Comparison of ENCODE assay signal across 26 cellular contexts in genomic region chr6:6283747-6284146, GRCh38. TPM values are rescaled to one million over a fixed set of nuclear protein-coding genes. Genes with fewer than 3 reads are reported as not detected.
A peak's percentile ranks its signal among the peaks of the same experiment; 100 is the strongest.
DNase-seq lines count a peak whose midpoint lies in the region; ATAC-seq and TF ChIP-seq lines count a peak whose summit lies in the region.
"Had no signal": no experiment of that assay in that cellular context is flagged by ENCODE, and none has a peak within 500 bp of the region (broad histone marks: within the 10 kb centered on the region; RNA-seq: fewer than 3 reads in every experiment).

No MANE protein-coding gene starts in this region.

- TF ChIP-seq POLR2A in gastroesophageal sphincter (IDR thresholded peaks at IDR 0.05) (no peak), ovary (IDR thresholded peaks at IDR 0.05) (no peak)

- H3K9me3 Mint-ChIP-seq in naive B cell, result no peaks in the 10 kb centered on the region
- H3K9me3 Mint-ChIP-seq: CD8-positive, alpha-beta memory T cell had no signal

- peak; percentile 31 to 44 for ATAC-seq in naive B cell (ENCODE audit: low read depth in 2 of 2)
- no peak for ATAC-seq in gastroesophageal sphincter
- ATAC-seq: PC-3 had no signal

- no peak overlapping the region for H3K4me3 ChIP-seq in OCI-LY7 (ENCODE audit: low read depth, low read length, poor library complexity, severe bottlenecking)
- H3K4me3 ChIP-seq in gastroesophageal sphincter, result no peak overlapping the region
- no peak overlapping the region for H3K4me3 ChIP-seq in ovary

- no TSS peak for BruUV-seq in OCI-LY7 (replicated peaks; lab: Mats Ljungman, UMichigan)

- intact Hi-C loops in OCI-LY7 (cut with micrococcal nuclease; ENCODE audit: unreplicated experiment), result no loop called here
- intact Hi-C loops in ovary (cut with DNase I), result no loop called here

- H3K79me2 ChIP-seq in OCI-LY7 (ENCODE audit: insufficient read depth, low read depth, low read length), result no peaks in the 10 kb centered on the region

- CTCF ChIA-PET in OCI-LY7 (lab: Charles Lee; ENCODE audit: unreplicated experiment), result no interaction called here

- H3K27ac Mint-ChIP-seq in naive B cell, result peak overlapping the region in 2 of 6 donors; percentile 12 to 54
- H3K27ac Mint-ChIP-seq: CD8-positive, alpha-beta memory T cell had no signal

- H2AFZ ChIP-seq in OCI-LY7 (ENCODE audit: low read length), result peak overlapping the region; percentile 40; the same call in 1 of the 2 replicates

- peaks cover 13 to 19% (median 18%) of the 10 kb centered on the region in 3 donors for H3K4me1 Mint-ChIP-seq in naive B cell
- H3K4me1 Mint-ChIP-seq: CD8-positive, alpha-beta memory T cell had no signal

- H3K4me2 ChIP-seq in OCI-LY7 (ENCODE audit: low read length), result peak overlapping the region; percentile 46
- H3K4me2 ChIP-seq: SK-N-SH had no signal

- H3K27me3 ChIP-seq in gastroesophageal sphincter, result no peaks in the 10 kb centered on the region
- no peaks in the 10 kb centered on the region for H3K27me3 ChIP-seq in ovary

- H3K4me1 ChIP-seq in OCI-LY7 (ENCODE audit: insufficient read depth, low read length, poor library complexity, severe bottlenecking) (peaks cover 28% of the 10 kb centered on the region), gastroesophageal sphincter (no peaks in the 10 kb centered on the region), ovary (ENCODE audit: insufficient read depth) (no peaks in the 10 kb centered on the region)

- TF ChIP-seq EP300 in gastroesophageal sphincter (IDR thresholded peaks at IDR 0.05) (no peak), ovary (IDR thresholded peaks at IDR 0.05) (no peak)

- no peaks in the 10 kb centered on the region for H3K36me3 Mint-ChIP-seq in naive B cell
- H3K36me3 Mint-ChIP-seq: CD8-positive, alpha-beta memory T cell had no signal

- H3K27ac ChIP-seq in OCI-LY7 (ENCODE audit: low read depth, low read length, poor library complexity, severe bottlenecking), result peak overlapping the region; percentile 31
- no peak overlapping the region for H3K27ac ChIP-seq in gastroesophageal sphincter
- H3K27ac ChIP-seq in ovary, result no peak overlapping the region

- peak overlapping the region in 1 of 8 donors; percentile 25 for H3K4me3 Mint-ChIP-seq in naive B cell
- H3K4me3 Mint-ChIP-seq: CD8-positive, alpha-beta memory T cell had no signal

- POLR2A ChIA-PET in OCI-LY7 (lab: Charles Lee), result interaction anchor here (0.8 to 1.9 kb wide), 4 partner anchors 11 to 62 kb away, joined by 3 to 9 read pairs (median 4); no protein-coding TSS in a partner anchor

- peaks cover 4% of the 10 kb centered on the region in 3 donors for H3K27me3 Mint-ChIP-seq in naive B cell

- H3K9me3 ChIP-seq in OCI-LY7 (ENCODE audit: low read length) (no peaks in the 10 kb centered on the region), gastroesophageal sphincter (no peaks in the 10 kb centered on the region), ovary (no peaks in the 10 kb centered on the region)
- H3K9me3 ChIP-seq: SK-N-SH had no signal

- H3K9me2 ChIP-seq in OCI-LY7 (ENCODE audit: insufficient read depth, low read length), result no peaks in the 10 kb centered on the region
- H3K9me2 ChIP-seq: SK-N-SH had no signal

- 77 to 78% methylated on average over 2 of the region's 2 CpGs for WGBS in gastroesophageal sphincter (ENCODE audit: low coverage in 1 of 2), 2 donors
- WGBS in ovary, 3 donors, result 64 to 73% (median 66%) methylated on average over 2 of the region's 2 CpGs

- H4K20me1 ChIP-seq in OCI-LY7 (ENCODE audit: insufficient read depth, low read length), result no peaks in the 10 kb centered on the region

- TF ChIP-seq CTCF in OCI-LY7 (conservative IDR thresholded peaks at IDR 0.05; ENCODE audit: low read length), result no peak
- no peak for TF ChIP-seq CTCF in gastroesophageal sphincter (IDR thresholded peaks at IDR 0.05)
- TF ChIP-seq CTCF in ovary (IDR thresholded peaks at IDR 0.05), result no peak

- DNase-seq in NOMO-1 treated with DMSO at 0.1 percent for 48 hours (lab: John Stamatoyannopoulos, UW; ENCODE audit: unreplicated experiment), result peak; percentile 7
- DNase-seq in NOMO-1 treated with dmso at 0.1 percent for 144 hours (lab: John Stamatoyannopoulos, UW; ENCODE audit: unreplicated experiment), result no peak
- DNase-seq in OCI-LY7 (ENCODE audit: low spot score), result peak; percentile 68
- DNase-seq in naive B cell, result no peak
- DNase-seq in CD1c-positive myeloid dendritic cell (ENCODE audit: extremely low spot score), result no peak
- no peak for DNase-seq in ovary
- DNase-seq in NCI-H1105 (lab: John Stamatoyannopoulos, UW), result no peak
- DNase-seq: 8988T; ACHN; C1 segment of cervical spinal cord; CD8-positive, alpha-beta memory T cell; DMS 273 treated with DMSO at 0.1 percent for 48 hours; DMS79; NCI-H1048; NCI-H1417 treated with DMSO at 0.1 percent for 48 hours; NCI-H1694 treated with DMSO at 0.1 percent for 48 hours; NCI-H2081; NCI-H2227 treated with DMSO at 0.1 percent for 48 hours; NCI-H510A; NCI-H69; PC-3; SK-N-SH; SW 1271 had no signal

- H3K36me3 ChIP-seq in OCI-LY7 (ENCODE audit: insufficient read depth, low read length) (no peaks in the 10 kb centered on the region), gastroesophageal sphincter (no peaks in the 10 kb centered on the region), ovary (no peaks in the 10 kb centered on the region)

RNA-seq across cellular contexts. Expression of gene F13A1, which starts 36.7 kb away (rescaled TPM):
- total RNA-seq in OCI-LY7 (2014; rRNA removed; shearing (Covaris generic)), result 0.13 TPM in 2 replicates
- total RNA-seq in OCI-LY7 (2022), result 0.63 and 1.1 TPM in 2 replicates
- 1 to 10 TPM; 3.3 to 9.0 (median 6.6) TPM for polyA plus RNA-seq in naive B cell (ENCODE audit: low read depth in 6 of 6)
- total RNA-seq in gastroesophageal sphincter, result 100 to 1,000 TPM in 2 of 4 donors, 10 to 100 TPM in 2; 28.8 to 303 (median 117) TPM
- 10 to 100 TPM in 6 of 7 donors, 1 to 10 TPM in 1; 6.2 to 80.9 (median 25.9) TPM for total RNA-seq in ovary
- polyA plus RNA-seq in ovary, result 100 to 1,000 TPM in 1 of 2 donors, 10 to 100 TPM in 1; 19.6 to 124 TPM
- total RNA-seq: HT-29, M059J, PC-3 had no signal
- polyA plus RNA-seq: SK-N-SH had no signal

Comparison
In these comparisons a context has a peak if more than half of its experiments do, and no peak if none do; other contexts are left out.
1. DNase-seq: peak in NOMO-1 treated with DMSO at 0.1 percent for 48 hours (single experiment) and OCI-LY7 (single experiment); none in NOMO-1 treated with dmso at 0.1 percent for 144 hours (single experiment), naive B cell (single experiment), CD1c-positive myeloid dendritic cell (single experiment), ovary (0 of 5) and NCI-H1105 (single experiment).